10 cellular contexts compared by ENCODE assay signal in the genomic region with DNA sequence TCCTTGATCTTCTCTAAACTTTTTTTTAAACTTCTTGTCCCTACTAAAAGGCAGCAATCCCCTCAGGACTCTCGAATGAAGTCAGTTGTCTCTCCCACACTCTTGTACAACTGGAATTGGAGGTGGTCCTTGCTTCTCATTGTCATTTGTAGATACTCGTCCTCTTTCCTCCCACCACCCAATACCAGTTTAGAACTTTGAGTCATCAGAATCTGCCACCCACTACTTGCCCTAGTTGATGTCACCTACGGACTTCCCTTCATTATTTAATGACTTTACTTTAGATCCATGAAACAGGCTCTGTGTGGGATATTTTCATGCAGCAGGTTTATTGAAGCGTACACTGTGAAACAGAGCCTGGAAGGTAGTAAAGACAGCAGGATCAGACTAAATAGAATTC. TPM values are rescaled to one million over a fixed set of nuclear protein-coding genes. Genes with fewer than 3 reads are reported as not detected.
"Had no signal": no experiment of that assay in that cellular context is flagged by ENCODE, and none has a peak within 500 bp of the region (broad histone marks: within the 10 kb centered on the region; RNA-seq: fewer than 3 reads in every experiment).

No MANE protein-coding gene starts in this region.

- H3K4me2 ChIP-seq: KMS-11 had no signal

- ATAC-seq: HepG2, K562 had no signal

- H3K4me3 ChIP-seq: K562 had no signal

- H3K36me3 Mint-ChIP-seq: IgD-negative memory B cell had no signal

- H3K4me1 Mint-ChIP-seq: IgD-negative memory B cell had no signal

- H3K27ac Mint-ChIP-seq: IgD-negative memory B cell had no signal

- H3K4me3 Mint-ChIP-seq: IgD-negative memory B cell had no signal

- H3K9ac ChIP-seq: KMS-11 had no signal

- DNase-seq: IMR-90, KBM-7, KG1 had no signal

- H3K27ac ChIP-seq: HL-60, KMS-11 had no signal

RNA-seq across cellular contexts. Expression of gene LHFPL3, which starts 28.6 kb away (rescaled TPM):
- total RNA-seq: HepG2, HT-29, HT1080, IMR-90, K562 had no signal
